In genomic region chr1:108829498-108829916, GRCh38 we compare ENCODE assay signal across 13 cellular contexts. TPM values are rescaled to one million over a fixed set of nuclear protein-coding genes. Genes with fewer than 3 reads are reported as not detected.
A peak's percentile ranks its signal among the peaks of the same experiment; 100 is the strongest.
DNase-seq lines count a peak whose midpoint lies in the region; FAIRE-seq and TF ChIP-seq lines count a peak whose summit lies in the region.
"Had no signal": no experiment of that assay in that cellular context is flagged by ENCODE, and none has a peak within 500 bp of the region (broad histone marks: within the 10 kb centered on the region; RNA-seq: fewer than 3 reads in every experiment).

No MANE protein-coding gene starts in this region.

- no peak overlapping the region for H2BK5ac ChIP-seq in mesendoderm (ENCODE audit: low read length)

- no peak overlapping the region for H2BK15ac ChIP-seq in mesendoderm (replicated peaks; ENCODE audit: low read depth)

- H2BK120ac ChIP-seq in mesendoderm (ENCODE audit: low read depth, low read length) = no peak overlapping the region

- H3K27me3 Mint-ChIP-seq in type B pancreatic cell = no peaks in the 10 kb centered on the region
- H3K27me3 Mint-ChIP-seq: activated T-cell treated with anti-CD3 and anti-CD28 coated beads, Interleukin-2, amount 50 U/mL, for 24 hours had no signal

- H3K36me3 ChIP-seq in parathyroid adenoma (ENCODE audit: control insufficient read depth, insufficient read depth, low read length) (no peaks in the 10 kb centered on the region), mesendoderm (ENCODE audit: control insufficient read depth, insufficient read depth, low read length) (no peaks in the 10 kb centered on the region)

- DNase-seq in Caki2 (ENCODE audit: low read depth) (peak; percentile 44), NCI-H774 (lab: John Stamatoyannopoulos, UW) (peak; percentile 35), epithelial cell of prostate (ENCODE audit: low read depth, low spot score) (no peak), GOT3 (lab: John Stamatoyannopoulos, UW) (no peak), type B pancreatic cell (ENCODE audit: extremely low spot score, unreplicated experiment) (no peak), mesendoderm (no peak), frontal cortex (ENCODE audit: low spot score in 2 of 2) (no peak)
- DNase-seq: activated T-cell treated with anti-CD3 and anti-CD28 coated beads, Interleukin-2, amount 50 U/mL, for 24 hours; CD4-positive, CD25-positive, alpha-beta regulatory T cell; immature natural killer cell; T1000 had no signal

- no peaks in the 10 kb centered on the region for H3K9me3 ChIP-seq in parathyroid adenoma (ENCODE audit: control insufficient read depth, low read length)

- H3K27ac Mint-ChIP-seq in type B pancreatic cell = no peak overlapping the region
- H3K27ac Mint-ChIP-seq: activated T-cell treated with anti-CD3 and anti-CD28 coated beads, Interleukin-2, amount 50 U/mL, for 24 hours; CD4-positive, CD25-positive, alpha-beta regulatory T cell; immature natural killer cell had no signal

- H3K79me2 ChIP-seq in parathyroid adenoma (no peaks in the 10 kb centered on the region), mesendoderm (ENCODE audit: control insufficient read depth, insufficient read depth, low read length) (no peaks in the 10 kb centered on the region)

- no peak overlapping the region for H3K9ac ChIP-seq in parathyroid adenoma
- no peak overlapping the region for H3K9ac ChIP-seq in mesendoderm (ENCODE audit: low read length)

- TF ChIP-seq CTCF in parathyroid adenoma (IDR thresholded peaks at IDR 0.05) = no peak
- TF ChIP-seq CTCF in type B pancreatic cell (conservative IDR thresholded peaks at IDR 0.05) = no peak

- no peak overlapping the region for H3K4ac ChIP-seq in mesendoderm (ENCODE audit: low read depth, low read length)

- no peaks in the 10 kb centered on the region for H3K9me3 Mint-ChIP-seq in type B pancreatic cell
- H3K9me3 Mint-ChIP-seq: activated T-cell treated with anti-CD3 and anti-CD28 coated beads, Interleukin-2, amount 50 U/mL, for 24 hours; CD4-positive, CD25-positive, alpha-beta regulatory T cell; immature natural killer cell had no signal

- H4K5ac ChIP-seq in mesendoderm (ENCODE audit: low read length) = no peak overlapping the region

- H3K23ac ChIP-seq in mesendoderm (ENCODE audit: low read length) = no peak overlapping the region

- H3K4me1 ChIP-seq in parathyroid adenoma = peaks cover 16% of the 10 kb centered on the region
- H3K4me1 ChIP-seq in mesendoderm (ENCODE audit: control insufficient read depth, low read depth, low read length) = peaks cover 3% of the 10 kb centered on the region

- no peak overlapping the region for H2AK5ac ChIP-seq in mesendoderm (ENCODE audit: low read length)

- no peak overlapping the region for H3K4me3 ChIP-seq in parathyroid adenoma (ENCODE audit: low read depth, low read length)
- no peak overlapping the region for H3K4me3 ChIP-seq in mesendoderm (ENCODE audit: low read length)

- no peaks in the 10 kb centered on the region for H3K79me1 ChIP-seq in mesendoderm (ENCODE audit: low read length)

- H3K27me3 ChIP-seq in parathyroid adenoma (ENCODE audit: control insufficient read depth, insufficient read depth, low read length) = no peaks in the 10 kb centered on the region
- H3K27me3 ChIP-seq in mesendoderm (ENCODE audit: insufficient read depth, low read length, poor library complexity) = no peaks in the 10 kb centered on the region

- no CpG with 5 or more reads among the region's 6 CpGs for WGBS in mesendoderm (ENCODE audit: extremely low coverage, insufficient coverage, low lambda C conversion rate)

- H4K8ac ChIP-seq in mesendoderm (ENCODE audit: low read depth, low read length) = no peak overlapping the region

- H3K4me1 Mint-ChIP-seq in type B pancreatic cell (ENCODE audit: unreplicated experiment) = peaks cover 11% of the 10 kb centered on the region

- H3K36me3 Mint-ChIP-seq in type B pancreatic cell = no peaks in the 10 kb centered on the region
- H3K36me3 Mint-ChIP-seq: CD4-positive, CD25-positive, alpha-beta regulatory T cell; immature natural killer cell had no signal

- H3K18ac ChIP-seq in mesendoderm (ENCODE audit: low read length) = no peak overlapping the region

- H2AFZ ChIP-seq in parathyroid adenoma = peak overlapping the region; percentile 81

- FAIRE-seq in frontal cortex (lab: Jason Lieb, UNC) = no peak

- H3K4me2 ChIP-seq in parathyroid adenoma (ENCODE audit: low read length) (no peak overlapping the region), mesendoderm (ENCODE audit: low read length) (no peak overlapping the region)

- in situ Hi-C loops in Caki2 (cut with HindIII; ENCODE audit: low pct_unique_long_range_greater_than_20kb, low sequenced_read_pairs) = no loop called here

- H3K27ac ChIP-seq in epithelial cell of prostate (peak overlapping the region; percentile 93), parathyroid adenoma (peak overlapping the region; percentile 12), mesendoderm (ENCODE audit: low read depth, low read length) (no peak overlapping the region)
- H3K27ac ChIP-seq: HL-60 had no signal

- no peak overlapping the region for H3K4me3 Mint-ChIP-seq in type B pancreatic cell
- H3K4me3 Mint-ChIP-seq: activated T-cell treated with anti-CD3 and anti-CD28 coated beads, Interleukin-2, amount 50 U/mL, for 24 hours; CD4-positive, CD25-positive, alpha-beta regulatory T cell; immature natural killer cell had no signal

- H3K56ac ChIP-seq in mesendoderm (ENCODE audit: low read length) = no peak overlapping the region

RNA-seq across cellular contexts. Expression of gene AKNAD1, which starts 27.4 kb away (rescaled TPM):
- total RNA-seq in Caki2 (2014; rRNA removed; shearing (Covaris generic); ENCODE audit: low replicate concordance) = 0.06 TPM in 1 of 2 replicates, not detected in the other
- total RNA-seq in type B pancreatic cell (ENCODE audit: low replicate concordance) (0.92 TPM in 1 of 2 replicates, not detected in the other), frontal cortex (5.3 TPM)
- not detected for polyA plus RNA-seq in mesendoderm (2013, experiment 1 of 2)
- not detected for polyA plus RNA-seq in mesendoderm (2013, experiment 2 of 2)
- total RNA-seq: CD4-positive, CD25-positive, alpha-beta regulatory T cell had no signal
- polyA plus RNA-seq: CD4-positive, CD25-positive, alpha-beta regulatory T cell; immature natural killer cell had no signal

RNA-seq across cellular contexts. Expression of gene GPSM2, which starts 47.3 kb away (rescaled TPM):
- total RNA-seq in Caki2 (2014; rRNA removed; shearing (Covaris generic); ENCODE audit: low replicate concordance) = 28.8 and 53.7 TPM in 2 replicates
- 21.8 and 27.9 TPM in 2 replicates for total RNA-seq in type B pancreatic cell (ENCODE audit: low replicate concordance)
- polyA plus RNA-seq in mesendoderm (2013, experiment 1 of 2) = 8.5 TPM
- 7.6 TPM for polyA plus RNA-seq in mesendoderm (2013, experiment 2 of 2)
- 64.8 TPM for total RNA-seq in frontal cortex

Comparison
In these comparisons a context has a peak if more than half of its experiments do, and no peak if none do; other contexts are left out.
1. DNase-seq: peak in Caki2 (single experiment) and NCI-H774 (single experiment); none in epithelial cell of prostate (single experiment), GOT3 (single experiment), type B pancreatic cell (single experiment), mesendoderm (single experiment) and frontal cortex (0 of 2).